Comparison of ENCODE assay signal across 12 cellular contexts in the genomic region with DNA sequence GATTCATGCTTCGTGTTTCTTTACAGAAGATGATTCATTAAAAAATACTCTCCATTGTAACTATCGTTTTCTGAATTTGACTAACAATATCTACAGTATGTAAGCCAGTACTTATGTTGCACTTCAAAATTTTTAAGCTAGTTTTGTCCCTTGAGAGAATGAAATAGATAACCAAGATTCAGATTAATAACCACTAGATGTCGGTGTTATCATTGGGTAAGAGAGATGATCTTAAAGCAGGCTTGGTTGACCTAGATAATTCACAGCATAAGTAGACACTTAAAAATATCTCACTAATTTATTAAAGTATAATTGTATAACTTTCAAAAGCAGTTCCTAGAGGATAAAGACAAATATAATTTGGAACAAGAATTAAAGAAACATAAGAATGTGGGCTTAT.
DNase-seq lines count a peak whose midpoint lies in the region; ATAC-seq, FAIRE-seq and TF ChIP-seq lines count a peak whose summit lies in the region.
"Had no signal": no experiment of that assay in that cellular context is flagged by ENCODE, and none has a peak within 500 bp of the region (broad histone marks: within the 10 kb centered on the region; RNA-seq: fewer than 3 reads in every experiment).

No MANE protein-coding gene starts in this region.

- ATAC-seq in HG03457 (IDR thresholded peaks at IDR 0.05; ENCODE audit: unreplicated experiment) (no peak), GM18870 (IDR thresholded peaks at IDR 0.05; ENCODE audit: unreplicated experiment) (no peak)
- no peak for ATAC-seq in activated CD8-positive, alpha-beta T cell treated with anti-CD3 and anti-CD28 coated beads for 36 hours

- no peaks in the 10 kb centered on the region for H3K9me3 Mint-ChIP-seq in activated CD8-positive, alpha-beta T cell treated with anti-CD3 and anti-CD28 coated beads for 36 hours
- H3K9me3 Mint-ChIP-seq: activated B cell treated with CpG ODN at 0.5 μM for 24 hours had no signal

- POLR2A ChIA-PET in activated CD8-positive, alpha-beta T cell treated with anti-CD3 and anti-CD28 coated beads for 36 hours (lab: Charles Lee), result no interaction called here

- intact Hi-C loops in activated CD8-positive, alpha-beta T cell treated with anti-CD3 and anti-CD28 coated beads for 36 hours (cut with micrococcal nuclease), result no loop called here

- peak; percentile 45 for FAIRE-seq in frontal cortex (lab: Jason Lieb, UNC)

- DNase-seq in CD1c-positive myeloid dendritic cell (ENCODE audit: extremely low spot score) (peak; percentile 3), SK-MEL-5 (ENCODE audit: low read depth, low spot score) (peak; percentile 49), frontal cortex (ENCODE audit: low spot score in 2 of 2) (no peak), HuH-7.5 (ENCODE audit: low spot score) (no peak)
- DNase-seq in Jurkat, Clone E6-1 (ENCODE audit: low read depth, low spot score), result peak; percentile 72
- no peak for DNase-seq in activated CD8-positive, alpha-beta T cell treated with anti-CD3 and anti-CD28 coated beads for 36 hours
- DNase-seq: activated B cell treated with CpG ODN at 0.5 μM for 24 hours, NCI-H2029 treated with DMSO at 0.1 percent for 48 hours, stomach had no signal

- no peaks in the 10 kb centered on the region for H3K4me1 Mint-ChIP-seq in activated CD8-positive, alpha-beta T cell treated with anti-CD3 and anti-CD28 coated beads for 36 hours (ENCODE audit: low read depth)
- H3K4me1 Mint-ChIP-seq: activated B cell treated with CpG ODN at 0.5 μM for 24 hours had no signal

- no peak for TF ChIP-seq CTCF in activated CD8-positive, alpha-beta T cell treated with anti-CD3 and anti-CD28 coated beads for 36 hours (IDR thresholded peaks at IDR 0.05)

- CTCF ChIA-PET in activated CD8-positive, alpha-beta T cell treated with anti-CD3 and anti-CD28 coated beads for 36 hours (lab: Charles Lee), result no interaction called here

- no peak overlapping the region for H3K4me3 ChIP-seq in Jurkat, Clone E6-1 (ENCODE audit: low read length)
- H3K4me3 ChIP-seq: stomach had no signal

- in situ Hi-C loops in SK-MEL-5 (cut with HindIII; ENCODE audit: low pct_unique_long_range_greater_than_20kb, low sequenced_read_pairs), result no loop called here

- H3K27ac Mint-ChIP-seq in activated CD8-positive, alpha-beta T cell treated with anti-CD3 and anti-CD28 coated beads for 36 hours, result no peak overlapping the region
- H3K27ac Mint-ChIP-seq: activated B cell treated with CpG ODN at 0.5 μM for 24 hours; activated naive CD8-positive, alpha-beta T cell had no signal

- H3K36me3 Mint-ChIP-seq in activated CD8-positive, alpha-beta T cell treated with anti-CD3 and anti-CD28 coated beads for 36 hours (ENCODE audit: low read depth), result no peaks in the 10 kb centered on the region
- H3K36me3 Mint-ChIP-seq: activated naive CD8-positive, alpha-beta T cell had no signal

- H3K4me3 Mint-ChIP-seq in activated CD8-positive, alpha-beta T cell treated with anti-CD3 and anti-CD28 coated beads for 36 hours, result no peak overlapping the region
- H3K4me3 Mint-ChIP-seq: activated B cell treated with CpG ODN at 0.5 μM for 24 hours; activated naive CD8-positive, alpha-beta T cell had no signal

- H3K27me3 Mint-ChIP-seq in activated CD8-positive, alpha-beta T cell treated with anti-CD3 and anti-CD28 coated beads for 36 hours, result no peaks in the 10 kb centered on the region
- H3K27me3 Mint-ChIP-seq: activated B cell treated with CpG ODN at 0.5 μM for 24 hours; activated naive CD8-positive, alpha-beta T cell had no signal

Comparison
In these comparisons a context has a peak if more than half of its experiments do, and no peak if none do; other contexts are left out.
1. DNase-seq: peak in CD1c-positive myeloid dendritic cell (single experiment), Jurkat, Clone E6-1 (single experiment) and SK-MEL-5 (single experiment); none in frontal cortex (0 of 2), HuH-7.5 (single experiment) and activated CD8-positive, alpha-beta T cell treated with anti-CD3 and anti-CD28 coated beads for 36 hours (single experiment).